Comparison of ENCODE assay signal across 9 cellular contexts in genomic region chr10:63523015-63523414, GRCh38. TPM values are rescaled to one million over a fixed set of nuclear protein-coding genes. Genes with fewer than 3 reads are reported as not detected.
DNase-seq lines count a peak whose midpoint lies in the region; ATAC-seq and TF ChIP-seq lines count a peak whose summit lies in the region.
"Had no signal": no experiment of that assay in that cellular context is flagged by ENCODE, and none has a peak within 500 bp of the region (broad histone marks: within the 10 kb centered on the region; RNA-seq: fewer than 3 reads in every experiment).

No MANE protein-coding gene starts in this region.

- peaks cover 9% of the 10 kb centered on the region; the same call in 1 of the 2 replicates for H3K9me1 ChIP-seq in IMR-90 (ENCODE audit: insufficient read depth, low read length)

- no peaks in the 10 kb centered on the region for H3K27me3 Mint-ChIP-seq in chondrocyte (ENCODE audit: low read depth)
- no peaks in the 10 kb centered on the region for H3K27me3 Mint-ChIP-seq in natural killer cell (ENCODE audit: low read depth in 2 of 2)

- H2AK9ac ChIP-seq in IMR-90 (replicated peaks; ENCODE audit: low read depth, low read length, poor library complexity): no peak overlapping the region

- peak overlapping the region; percentile 94 for H3K27ac Mint-ChIP-seq in chondrocyte (ENCODE audit: unreplicated experiment)
- H3K27ac Mint-ChIP-seq in natural killer cell: peak overlapping the region; percentile 79 to 81

- H3K4me3 ChIP-seq in A673 (ENCODE audit: low read depth, low read length, poor library complexity, severe bottlenecking) (peak overlapping the region; percentile 63), IMR-90 (ENCODE audit: insufficient read depth, low read depth, low read length) (no peak overlapping the region)

- POLR2A ChIA-PET in A673 (lab: Charles Lee; ENCODE audit: low non-redundant PET) (no interaction called here), IMR-90 (lab: Charles Lee; ENCODE audit: unreplicated experiment) (interaction anchor here (0.6 to 0.9 kb wide), 3 partner anchors 94 to 108 kb away, joined by 3 to 4 read pairs (median 3); no protein-coding TSS in a partner anchor)

- H3K9me3 ChIP-seq in A673 (ENCODE audit: low read depth, low read length, poor library complexity, severe bottlenecking) (no peaks in the 10 kb centered on the region), IMR-90 (ENCODE audit: control insufficient read depth, insufficient read depth, low read length) (peaks cover 2% of the 10 kb centered on the region; the same call in 1 of the 2 replicates)

- H3K14ac ChIP-seq in IMR-90 (replicated peaks; ENCODE audit: low read depth, low read length): 0 out of 2 replicates have a peak overlapping the region, but pooled peaks have one; percentile 30

- H3K27me3 ChIP-seq in A673 (replicated peaks; ENCODE audit: insufficient read depth, low read depth, low read length, poor library complexity): no peaks in the 10 kb centered on the region
- H3K27me3 ChIP-seq in IMR-90 (ENCODE audit: control insufficient read depth, insufficient read depth, low read length): no peaks in the 10 kb centered on the region

- no peak overlapping the region for H4K8ac ChIP-seq in IMR-90 (ENCODE audit: low read depth in 2 of 2, low read length in 2 of 2)

- no peak overlapping the region for H4K91ac ChIP-seq in IMR-90 (ENCODE audit: insufficient read depth, low read depth, low read length)

- in situ Hi-C loops in IMR-90 (cut with MboI; ENCODE audit: low sequenced_read_pairs): no loop called here

- H3K4me2 ChIP-seq in IMR-90 (ENCODE audit: low read depth, low read length): peak overlapping the region; percentile 94

- 0 out of 2 replicates have a peak overlapping the region, but pooled peaks have one; percentile 51 for H3K9ac ChIP-seq in IMR-90 (ENCODE audit: low read depth, low read length)

- WGBS in IMR-90 (ENCODE audit: extremely low coverage in 2 of 2, insufficient read length in 1 of 2), 2 experiments: 100% methylated on average over 1 of the region's 2 CpGs; no CpG with 5 or more reads in 1 of the 2 experiments

- no peak overlapping the region for H2AFZ ChIP-seq in IMR-90 (replicated peaks; ENCODE audit: low read length, poor library complexity)

- H3K56ac ChIP-seq in IMR-90 (ENCODE audit: extremely low read depth, insufficient read depth, low read length): no peak overlapping the region

- H3K27ac ChIP-seq in A673 (ENCODE audit: low read depth, low read length, poor library complexity, severe bottlenecking) (peak overlapping the region; percentile 97), IMR-90 (ENCODE audit: insufficient read depth, low read length) (peak overlapping the region; percentile 19; the same call in 1 of the 2 replicates)

- no peak overlapping the region for H2BK120ac ChIP-seq in IMR-90 (ENCODE audit: low read depth, low read length)

- H3K4me1 ChIP-seq in A673 (ENCODE audit: insufficient read depth, low read length, poor library complexity, severe bottlenecking): peaks cover 39% of the 10 kb centered on the region
- H3K4me1 ChIP-seq in IMR-90 (ENCODE audit: control insufficient read depth, insufficient read depth, low read length): peaks cover 6% of the 10 kb centered on the region

- peak overlapping the region; percentile 47; the same call in 1 of the 2 replicates for H3K18ac ChIP-seq in IMR-90 (ENCODE audit: low read depth, low read length)

- peak overlapping the region; percentile 77 for H2BK5ac ChIP-seq in IMR-90 (ENCODE audit: low read depth, low read length, poor library complexity, severe bottlenecking)

- dilution Hi-C loops in IMR-90 (cut with HindIII; ENCODE audit: low sequenced_read_pairs, unreplicated experiment): no loop called here

- peaks cover 10% of the 10 kb centered on the region for H3K36me3 Mint-ChIP-seq in chondrocyte (ENCODE audit: low read depth)
- H3K36me3 Mint-ChIP-seq in natural killer cell: no peaks in the 10 kb centered on the region

- H2BK20ac ChIP-seq in IMR-90 (ENCODE audit: low read depth, low read length): no peak overlapping the region

- H3K23ac ChIP-seq in IMR-90 (ENCODE audit: low read depth, low read length): peak overlapping the region; percentile 43; the same call in 1 of the 2 replicates

- peak overlapping the region; percentile 84 for H3K4me3 Mint-ChIP-seq in chondrocyte (ENCODE audit: unreplicated experiment)
- peak overlapping the region; percentile 92 for H3K4me3 Mint-ChIP-seq in natural killer cell

- no peak overlapping the region for H2BK15ac ChIP-seq in IMR-90 (ENCODE audit: low read depth, low read length)

- H3K4me1 Mint-ChIP-seq in chondrocyte (ENCODE audit: low read depth) (peaks cover 61% of the 10 kb centered on the region), natural killer cell (peaks cover 23% of the 10 kb centered on the region in 2 donors)

- no peak for TF ChIP-seq RAD21 in IMR-90 (IDR thresholded peaks at IDR 0.05; ENCODE audit: low read length)

- no peak for TF ChIP-seq POLR2A in IMR-90 (IDR thresholded peaks at IDR 0.05; ENCODE audit: low read depth, low read length)

- no peak overlapping the region for H4K5ac ChIP-seq in IMR-90 (ENCODE audit: low read depth, low read length)

- H3K79me1 ChIP-seq in IMR-90 (ENCODE audit: low read depth in 1 of 2, low read length in 2 of 2): peaks cover 37 to 61% of the 10 kb centered on the region in 2 experiments

- intact Hi-C loops in A673 (cut with micrococcal nuclease; ENCODE audit: unreplicated experiment): loop anchor here (5.0 kb wide), 3 partner anchors 104 to 256 kb away; no protein-coding TSS in a partner anchor
- intact Hi-C loops in IMR-90 (cut with micrococcal nuclease): loop anchor here (2.0 to 5.0 kb wide), 5 partner anchors 58 to 316 kb away; partner anchors contain the start of gene JMJD1C
- intact Hi-C loops in natural killer cell (cut with micrococcal nuclease): loop anchor here (2.0 to 5.0 kb wide), 2 partner anchors 56 to 258 kb away; partner anchors contain the start of gene JMJD1C

- TF ChIP-seq CTCF in A673 (conservative IDR thresholded peaks at IDR 0.05; ENCODE audit: low read depth, low read length) (no peak), IMR-90 (conservative IDR thresholded peaks at IDR 0.05; ENCODE audit: low read depth, low read length) (no peak), chondrocyte (IDR thresholded peaks at IDR 0.05) (no peak), natural killer cell (IDR thresholded peaks at IDR 0.05) (no peak), GM10266 (IDR thresholded peaks at IDR 0.05; ENCODE audit: control insufficient read depth, insufficient read depth, low read depth, missing control alignments) (no peak)

- H3K36me3 ChIP-seq in A673 (ENCODE audit: insufficient read depth, low read length, poor library complexity, severe bottlenecking) (no peaks in the 10 kb centered on the region), IMR-90 (ENCODE audit: control insufficient read depth, insufficient read depth, low read length) (no peaks in the 10 kb centered on the region)

- BruUV-seq in A673 (replicated peaks; lab: Mats Ljungman, UMichigan) (no TSS peak), IMR-90 (replicated peaks; lab: Mats Ljungman, UMichigan) (no TSS peak)

- DNase-seq in A673 (ENCODE audit: low spot score) (no peak), IMR-90 (no peak), chondrocyte (ENCODE audit: low spot score) (no peak), natural killer cell (no peak), GM10266 (ENCODE audit: extremely low spot score) (no peak), activated gamma-delta T cell treated with Interleukin-2 at 50 U/mL for 16 hours (no peak), NCI-H1105 treated with DMSO at 0.1 percent for 48 hours (lab: John Stamatoyannopoulos, UW) (no peak), NCI-H187 (lab: John Stamatoyannopoulos, UW) (no peak)
- DNase-seq: KBM-7 had no signal

- H3K9me3 Mint-ChIP-seq in chondrocyte (ENCODE audit: low read depth) (peaks cover 9% of the 10 kb centered on the region), natural killer cell (no peaks in the 10 kb centered on the region)

- H4K20me1 ChIP-seq in IMR-90 (ENCODE audit: insufficient read depth, low read length): peaks cover 7% of the 10 kb centered on the region; the same call in 1 of the 2 replicates

- H2AK5ac ChIP-seq in IMR-90 (ENCODE audit: low read depth, low read length): no peak overlapping the region; the same call in 1 of the 2 replicates

- CTCF ChIA-PET in A673 (lab: Charles Lee): no interaction called here
- CTCF ChIA-PET in IMR-90 (lab: Yijun Ruan, JAX): interaction anchor here (0.9 kb wide), 1 partner anchor 59 kb away, joined by 3 read pairs; no protein-coding TSS in a partner anchor

- H3K4ac ChIP-seq in IMR-90 (ENCODE audit: low read depth, low read length): no peak overlapping the region

- ATAC-seq in IMR-90 (ENCODE audit: low read depth): no peak
- ATAC-seq in natural killer cell: no peak

TF ChIP-seq in IMR-90, 13 proteins besides CTCF, POLR2A, EP300 and RAD21 (continues in another document):
- TF ChIP-seq BHLHE40 (IDR thresholded peaks at IDR 0.05; ENCODE audit: low read depth, low read length) (no peak), CEBPB (IDR thresholded peaks at IDR 0.05; ENCODE audit: low read depth, low read length) (no peak), MXI1 (IDR thresholded peaks at IDR 0.05; ENCODE audit: borderline replicate concordance, low read depth, low read length) (no peak), ELK1 (IDR thresholded peaks at IDR 0.05; ENCODE audit: borderline replicate concordance, low read depth, low read length) (no peak), CHD1 (IDR thresholded peaks at IDR 0.05; ENCODE audit: low read depth, low read length) (no peak)

RNA-seq across cellular contexts. Expression of gene REEP3, which starts 1.8 kb away (rescaled TPM):
- total RNA-seq in A673 (2021) (39.6 and 51.4 TPM in 2 replicates), IMR-90 (2012; rRNA removed) (28.9 and 48.6 TPM in 2 replicates), chondrocyte (77.8 to 80.6 TPM (median 78.3 TPM) in 3 replicates), natural killer cell (10 to 100 TPM in 1 of 3 donors, 1 to 10 TPM in 2; 4.6 to 10.2 (median 8.3) TPM)
- 9.2 and 11.7 TPM in 2 replicates for polyA plus RNA-seq in IMR-90 (2012; rRNA removed)
- polyA plus RNA-seq in IMR-90 (2012; cell fraction: cytosol; rRNA removed): 3.6 and 4.4 TPM in 2 replicates
- 1.0 and 4.6 TPM in 2 replicates for polyA plus RNA-seq in IMR-90 (2012; cell fraction: nucleus; rRNA removed; ENCODE audit: low replicate concordance)

RNA-seq across cellular contexts. Expression of gene JMJD1C, which starts 57.2 kb away (rescaled TPM):
- 68.2 and 71.4 TPM in 2 replicates for total RNA-seq in A673 (2021)
- total RNA-seq in IMR-90 (2012; rRNA removed): 96.8 and 108 TPM in 2 replicates
- 10.6 and 15.6 TPM in 2 replicates for polyA plus RNA-seq in IMR-90 (2012; rRNA removed)
- 2.0 and 2.7 TPM in 2 replicates for polyA plus RNA-seq in IMR-90 (2012; cell fraction: cytosol; rRNA removed)
- 4.5 and 57.4 TPM in 2 replicates for polyA plus RNA-seq in IMR-90 (2012; cell fraction: nucleus; rRNA removed; ENCODE audit: low replicate concordance)
- total RNA-seq in chondrocyte: 72.9 to 81.3 TPM (median 77.0 TPM) in 3 replicates
- 100 to 1,000 TPM; 125 to 208 (median 156) TPM for total RNA-seq in natural killer cell
